ENCODE assay signal across 23 cellular contexts in the genomic region with DNA sequence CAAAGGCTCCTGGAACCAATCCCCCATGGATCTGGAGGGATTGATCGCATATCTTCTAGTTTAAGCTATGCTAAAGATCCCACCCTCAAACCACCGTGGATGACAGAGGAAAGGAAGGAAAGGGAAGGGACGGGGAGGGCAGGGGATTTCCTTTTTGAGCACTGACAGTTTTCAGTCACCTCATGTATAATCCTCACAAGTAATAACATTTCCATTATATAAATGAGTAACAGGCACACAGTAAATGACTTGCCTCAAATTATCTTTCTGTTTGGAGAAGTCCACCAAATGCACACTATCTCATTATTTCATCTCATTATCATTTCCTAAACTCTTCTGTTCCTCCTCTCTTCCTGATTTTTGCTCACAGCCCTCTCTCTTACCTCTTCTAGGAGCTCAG.
DNase-seq lines count a peak whose midpoint lies in the region; ATAC-seq and TF ChIP-seq lines count a peak whose summit lies in the region.
"Had no signal": no experiment of that assay in that cellular context is flagged by ENCODE, and none has a peak within 500 bp of the region (broad histone marks: within the 10 kb centered on the region; RNA-seq: fewer than 3 reads in every experiment).

No MANE protein-coding gene starts in this region.

- ATAC-seq in activated CD8-positive, alpha-beta T cell treated with anti-CD3 and anti-CD28 coated beads for 36 hours = peak; percentile 47
- no peak for ATAC-seq in activated CD8-positive, alpha-beta T cell treated with anti-CD3 and anti-CD28 coated beads, Interleukin-2, amount 10 ng/mL, durations not matched to agents 7 days and 5 days
- ATAC-seq in CD8-positive, alpha-beta T cell = no peak
- no peak for ATAC-seq in naive thymus-derived CD8-positive, alpha-beta T cell
- ATAC-seq in activated CD4-positive, CD25-positive, alpha-beta regulatory T cell treated with anti-CD3 and anti-CD28 coated beads, Interleukin-2, amount 50 U/mL, for 24 hours = no peak
- ATAC-seq: body of pancreas, left ventricle myocardium superior, sciatic nerve had no signal

- DNase-seq in activated CD8-positive, alpha-beta T cell treated with anti-CD3 and anti-CD28 coated beads for 36 hours = peak; percentile 6
- no peak for DNase-seq in activated CD8-positive, alpha-beta T cell treated with anti-CD3 and anti-CD28 coated beads, Interleukin-2, amount 10 ng/mL, durations not matched to agents 7 days and 5 days
- DNase-seq in CD8-positive, alpha-beta T cell = no peak
- DNase-seq in activated T-helper 2 cell treated with anti-CD3 and anti-CD28 coated beads, Interferon-gamma antibody, Interleukin-2, Interleukin-4, amounts not matched to agents 10 μg/mL and 5 μg/mL and 100 μg/mL, durations not matched to agents 14 hours and 24 hours and 36 hours (ENCODE audit: low spot score) = no peak
- no peak for DNase-seq in naive thymus-derived CD8-positive, alpha-beta T cell
- DNase-seq in NCI-H1417 (lab: John Stamatoyannopoulos, UW) = no peak
- DNase-seq: activated CD8-positive, alpha-beta memory T cell treated with anti-CD3 and anti-CD28 coated beads for 24 hours; body of pancreas; DND-41; HCEC 1CT; islet precursor cell; left ventricle myocardium superior; MV-4-11; NCI-H146; NCI-H2107; NCI-H748 treated with DMSO at 0.1 percent for 48 hours; SJCRH30; transverse colon had no signal

- peaks cover 19% of the 10 kb centered on the region for H3K4me1 Mint-ChIP-seq in activated CD8-positive, alpha-beta T cell treated with anti-CD3 and anti-CD28 coated beads for 36 hours (ENCODE audit: low read depth)
- H3K4me1 Mint-ChIP-seq in activated CD8-positive, alpha-beta T cell treated with anti-CD3 and anti-CD28 coated beads, Interleukin-2, amount 10 ng/mL, durations not matched to agents 7 days and 5 days (ENCODE audit: low read depth) = peaks cover 9% of the 10 kb centered on the region
- peaks cover 15% of the 10 kb centered on the region for H3K4me1 Mint-ChIP-seq in CD8-positive, alpha-beta T cell (ENCODE audit: low read depth)
- peaks cover 13% of the 10 kb centered on the region for H3K4me1 Mint-ChIP-seq in activated T-helper 2 cell treated with anti-CD3 and anti-CD28 coated beads, Interferon-gamma antibody, Interleukin-2, Interleukin-4, amounts not matched to agents 10 μg/mL and 5 μg/mL and 100 μg/mL, durations not matched to agents 14 hours and 24 hours and 36 hours (ENCODE audit: low read depth)
- H3K4me1 Mint-ChIP-seq in naive thymus-derived CD8-positive, alpha-beta T cell = peaks cover 12 to 14% (median 13%) of the 10 kb centered on the region in 4 donors

- peaks cover 13% of the 10 kb centered on the region for H3K9me3 Mint-ChIP-seq in activated CD8-positive, alpha-beta T cell treated with anti-CD3 and anti-CD28 coated beads for 36 hours
- peaks cover 19% of the 10 kb centered on the region for H3K9me3 Mint-ChIP-seq in activated CD8-positive, alpha-beta T cell treated with anti-CD3 and anti-CD28 coated beads, Interleukin-2, amount 10 ng/mL, durations not matched to agents 7 days and 5 days (ENCODE audit: insufficient read depth)
- H3K9me3 Mint-ChIP-seq in CD8-positive, alpha-beta T cell = peaks cover 17% of the 10 kb centered on the region
- peaks cover 38% of the 10 kb centered on the region for H3K9me3 Mint-ChIP-seq in activated T-helper 2 cell treated with anti-CD3 and anti-CD28 coated beads, Interferon-gamma antibody, Interleukin-2, Interleukin-4, amounts not matched to agents 10 μg/mL and 5 μg/mL and 100 μg/mL, durations not matched to agents 14 hours and 24 hours and 36 hours
- peaks cover 1 to 37% (median 18%) of the 10 kb centered on the region in 9 donors for H3K9me3 Mint-ChIP-seq in naive thymus-derived CD8-positive, alpha-beta T cell

- H3K4me3 Mint-ChIP-seq in activated CD8-positive, alpha-beta T cell treated with anti-CD3 and anti-CD28 coated beads for 36 hours = no peak overlapping the region
- H3K4me3 Mint-ChIP-seq in activated CD8-positive, alpha-beta T cell treated with anti-CD3 and anti-CD28 coated beads, Interleukin-2, amount 10 ng/mL, durations not matched to agents 7 days and 5 days = no peak overlapping the region
- no peak overlapping the region for H3K4me3 Mint-ChIP-seq in CD8-positive, alpha-beta T cell
- H3K4me3 Mint-ChIP-seq in activated T-helper 2 cell treated with anti-CD3 and anti-CD28 coated beads, Interferon-gamma antibody, Interleukin-2, Interleukin-4, amounts not matched to agents 10 μg/mL and 5 μg/mL and 100 μg/mL, durations not matched to agents 14 hours and 24 hours and 36 hours (ENCODE audit: low read depth) = no peak overlapping the region
- H3K4me3 Mint-ChIP-seq in naive thymus-derived CD8-positive, alpha-beta T cell = peak overlapping the region in 1 of 10 donors; percentile 51

- CTCF ChIA-PET in activated CD8-positive, alpha-beta T cell treated with anti-CD3 and anti-CD28 coated beads for 36 hours (lab: Charles Lee) = no interaction called here
- CTCF ChIA-PET in activated CD8-positive, alpha-beta T cell treated with anti-CD3 and anti-CD28 coated beads, Interleukin-2, amount 10 ng/mL, durations not matched to agents 7 days and 5 days (lab: Charles Lee) = no interaction called here
- CTCF ChIA-PET in CD8-positive, alpha-beta T cell (lab: Charles Lee) = no interaction called here

- H3K36me3 ChIP-seq in CD8-positive, alpha-beta T cell (ENCODE audit: insufficient read depth, low read length) = peaks cover 9% of the 10 kb centered on the region
- H3K36me3 ChIP-seq: prostate gland, transverse colon had no signal

- H3K4me1 ChIP-seq in CD8-positive, alpha-beta T cell (ENCODE audit: insufficient read depth, low read length) = no peaks in the 10 kb centered on the region
- H3K4me1 ChIP-seq: body of pancreas, prostate gland, SJCRH30, transverse colon had no signal

- POLR2A ChIA-PET in activated CD8-positive, alpha-beta T cell treated with anti-CD3 and anti-CD28 coated beads for 36 hours (lab: Charles Lee) = interaction anchor here (0.6 kb wide), 1 partner anchor 31 kb away, joined by 3 read pairs; no protein-coding TSS in a partner anchor
- POLR2A ChIA-PET in activated CD8-positive, alpha-beta T cell treated with anti-CD3 and anti-CD28 coated beads, Interleukin-2, amount 10 ng/mL, durations not matched to agents 7 days and 5 days (lab: Charles Lee) = no interaction called here
- POLR2A ChIA-PET in CD8-positive, alpha-beta T cell (lab: Charles Lee) = interaction anchor here (0.6 kb wide), 1 partner anchor 132 kb away, joined by 7 read pairs; no protein-coding TSS in a partner anchor
- POLR2A ChIA-PET in naive thymus-derived CD8-positive, alpha-beta T cell (lab: Charles Lee) = no interaction called here

- no peaks in the 10 kb centered on the region for H3K27me3 Mint-ChIP-seq in activated CD8-positive, alpha-beta T cell treated with anti-CD3 and anti-CD28 coated beads for 36 hours
- no peaks in the 10 kb centered on the region for H3K27me3 Mint-ChIP-seq in activated CD8-positive, alpha-beta T cell treated with anti-CD3 and anti-CD28 coated beads, Interleukin-2, amount 10 ng/mL, durations not matched to agents 7 days and 5 days (ENCODE audit: low read depth)
- no peaks in the 10 kb centered on the region for H3K27me3 Mint-ChIP-seq in CD8-positive, alpha-beta T cell (ENCODE audit: low read depth)
- no peaks in the 10 kb centered on the region for H3K27me3 Mint-ChIP-seq in activated T-helper 2 cell treated with anti-CD3 and anti-CD28 coated beads, Interferon-gamma antibody, Interleukin-2, Interleukin-4, amounts not matched to agents 10 μg/mL and 5 μg/mL and 100 μg/mL, durations not matched to agents 14 hours and 24 hours and 36 hours (ENCODE audit: low read depth)
- no peaks in the 10 kb centered on the region for H3K27me3 Mint-ChIP-seq in naive thymus-derived CD8-positive, alpha-beta T cell

- H3K27ac Mint-ChIP-seq in activated CD8-positive, alpha-beta T cell treated with anti-CD3 and anti-CD28 coated beads for 36 hours = peak overlapping the region; percentile 58
- H3K27ac Mint-ChIP-seq in activated CD8-positive, alpha-beta T cell treated with anti-CD3 and anti-CD28 coated beads, Interleukin-2, amount 10 ng/mL, durations not matched to agents 7 days and 5 days = no peak overlapping the region
- H3K27ac Mint-ChIP-seq in CD8-positive, alpha-beta T cell = peak overlapping the region; percentile 66
- peak overlapping the region; percentile 78 for H3K27ac Mint-ChIP-seq in activated T-helper 2 cell treated with anti-CD3 and anti-CD28 coated beads, Interferon-gamma antibody, Interleukin-2, Interleukin-4, amounts not matched to agents 10 μg/mL and 5 μg/mL and 100 μg/mL, durations not matched to agents 14 hours and 24 hours and 36 hours
- peak overlapping the region in 7 of 10 donors; percentile 19 to 82 (median 64) for H3K27ac Mint-ChIP-seq in naive thymus-derived CD8-positive, alpha-beta T cell

- no peak overlapping the region for H3K4me3 ChIP-seq in CD8-positive, alpha-beta T cell (ENCODE audit: low read depth, low read length)
- H3K4me3 ChIP-seq: body of pancreas, prostate gland, SJCRH30, transverse colon had no signal

- H3K36me3 Mint-ChIP-seq in activated CD8-positive, alpha-beta T cell treated with anti-CD3 and anti-CD28 coated beads for 36 hours (ENCODE audit: low read depth) = peaks cover 48% of the 10 kb centered on the region
- peaks cover 65% of the 10 kb centered on the region for H3K36me3 Mint-ChIP-seq in activated CD8-positive, alpha-beta T cell treated with anti-CD3 and anti-CD28 coated beads, Interleukin-2, amount 10 ng/mL, durations not matched to agents 7 days and 5 days (ENCODE audit: low read depth)
- H3K36me3 Mint-ChIP-seq in CD8-positive, alpha-beta T cell = peaks cover 46% of the 10 kb centered on the region
- H3K36me3 Mint-ChIP-seq in activated T-helper 2 cell treated with anti-CD3 and anti-CD28 coated beads, Interferon-gamma antibody, Interleukin-2, Interleukin-4, amounts not matched to agents 10 μg/mL and 5 μg/mL and 100 μg/mL, durations not matched to agents 14 hours and 24 hours and 36 hours (ENCODE audit: low read depth) = peaks cover 72% of the 10 kb centered on the region
- peaks cover 29 to 44% (median 36%) of the 10 kb centered on the region in 3 donors for H3K36me3 Mint-ChIP-seq in naive thymus-derived CD8-positive, alpha-beta T cell

- no peaks in the 10 kb centered on the region for H3K9me3 ChIP-seq in CD8-positive, alpha-beta T cell (ENCODE audit: low read length)
- H3K9me3 ChIP-seq: body of pancreas, prostate gland had no signal

- TF ChIP-seq CTCF in activated CD8-positive, alpha-beta T cell treated with anti-CD3 and anti-CD28 coated beads for 36 hours (IDR thresholded peaks at IDR 0.05) = no peak
- no peak for TF ChIP-seq CTCF in CD8-positive, alpha-beta T cell (IDR thresholded peaks at IDR 0.05)

- no peaks in the 10 kb centered on the region for H3K27me3 ChIP-seq in CD8-positive, alpha-beta T cell (ENCODE audit: insufficient read depth, low read length)
- H3K27me3 ChIP-seq: body of pancreas, SJCRH30, transverse colon had no signal

- intact Hi-C loops in activated CD8-positive, alpha-beta T cell treated with anti-CD3 and anti-CD28 coated beads for 36 hours (cut with micrococcal nuclease) = no loop called here
- intact Hi-C loops in CD8-positive, alpha-beta T cell (cut with DNase I, micrococcal nuclease) = no loop called here
- intact Hi-C loops in activated T-helper 2 cell treated with anti-CD3 and anti-CD28 coated beads, Interferon-gamma antibody, Interleukin-2, Interleukin-4, amounts not matched to agents 10 μg/mL and 5 μg/mL and 100 μg/mL, durations not matched to agents 14 hours and 24 hours and 36 hours (cut with micrococcal nuclease) = loop anchor here (1.0 to 10.0 kb wide), 4 partner anchors 111 to 333 kb away; partner anchors contain the start of gene AOAH

- H3K27ac ChIP-seq in CD8-positive, alpha-beta T cell (ENCODE audit: low read depth, low read length) = no peak overlapping the region
- H3K27ac ChIP-seq: body of pancreas, epithelial cell of prostate, prostate gland, SJCRH30, transverse colon, VCaP had no signal

Comparison
In these comparisons a context has a peak if more than half of its experiments do, and no peak if none do; other contexts are left out.
1. POLR2A ChIA-PET loops: an anchor here in activated CD8-positive, alpha-beta T cell treated with anti-CD3 and anti-CD28 coated beads for 36 hours (0.6 kb wide) and CD8-positive, alpha-beta T cell (0.6 kb wide); none called in activated CD8-positive, alpha-beta T cell treated with anti-CD3 and anti-CD28 coated beads, Interleukin-2, amount 10 ng/mL, durations not matched to agents 7 days and 5 days and naive thymus-derived CD8-positive, alpha-beta T cell.